In genomic region chr1:21175324-21175669, GRCh38 we compare ENCODE assay signal across 8 cellular contexts. TPM values are rescaled to one million over a fixed set of nuclear protein-coding genes. Genes with fewer than 3 reads are reported as not detected.
A peak's percentile ranks its signal among the peaks of the same experiment; 100 is the strongest.
DNase-seq lines count a peak whose midpoint lies in the region; ATAC-seq and TF ChIP-seq lines count a peak whose summit lies in the region.

No MANE protein-coding gene starts in this region.

- no peak overlapping the region for H2BK120ac ChIP-seq in neuronal stem cell (ENCODE audit: low read depth, low read length)

- H3K79me2 ChIP-seq in DND-41 (ENCODE audit: insufficient read depth, low read length) (peaks cover 57% of the 10 kb centered on the region), MM.1S (ENCODE audit: low read length) (peaks cover 29% of the 10 kb centered on the region)

- H3F3A ChIP-seq in MM.1S (ENCODE audit: insufficient read depth, low read length), result peaks cover 9% of the 10 kb centered on the region

- no peak overlapping the region for H3K14ac ChIP-seq in neuronal stem cell (ENCODE audit: low read length)

- no peaks in the 10 kb centered on the region for H3K9me3 ChIP-seq in DND-41 (ENCODE audit: insufficient read depth, low read length, severe bottlenecking)
- no peaks in the 10 kb centered on the region for H3K9me3 ChIP-seq in MM.1S (replicated peaks; ENCODE audit: insufficient read depth, low read length)
- H3K9me3 ChIP-seq in neuronal stem cell (replicated peaks in 1 of 2; ENCODE audit: control insufficient read depth in 2 of 2, insufficient read depth in 1 of 2, low read depth in 1 of 2, low read length in 2 of 2), result no peaks in the 10 kb centered on the region

- no CpG with 5 or more reads among the region's 6 CpGs for WGBS in neuronal stem cell (ENCODE audit: extremely low coverage in 2 of 2, insufficient read length in 2 of 2, insufficient replicate concordance in 1 of 2), 2 donors

- H3K4me3 ChIP-seq in DND-41 (ENCODE audit: low read depth in 1 of 2, low read length in 2 of 2), result peak overlapping the region; percentile 69 to 92; a peak in 3 of 4 replicates
- peak overlapping the region; percentile 92 for H3K4me3 ChIP-seq in MM.1S (ENCODE audit: low read length)
- peak overlapping the region; percentile 66 to 92 for H3K4me3 ChIP-seq in neuronal stem cell (ENCODE audit: low read length in 2 of 2)

- no peak overlapping the region for H2AFZ ChIP-seq in DND-41 (ENCODE audit: low read depth, low read length)
- no peak overlapping the region for H2AFZ ChIP-seq in MM.1S (ENCODE audit: low read length)
- H2AFZ ChIP-seq in neuronal stem cell (ENCODE audit: low read length), result peak overlapping the region; percentile 88

- ATAC-seq in DND-41 (ENCODE audit: insufficient read depth, low read depth) (peak; percentile 27), GM19452 (IDR thresholded peaks at IDR 0.05; ENCODE audit: unreplicated experiment) (no peak), HG03045 (IDR thresholded peaks at IDR 0.05; ENCODE audit: unreplicated experiment) (no peak), HG02759 (IDR thresholded peaks at IDR 0.05; ENCODE audit: unreplicated experiment) (no peak)

- no peaks in the 10 kb centered on the region for H3K79me1 ChIP-seq in neuronal stem cell (ENCODE audit: low read depth, low read length)

- no peak overlapping the region for H4K91ac ChIP-seq in neuronal stem cell (ENCODE audit: low read depth, low read length, poor library complexity)

- H3K9me2 ChIP-seq in MM.1S (replicated peaks; ENCODE audit: insufficient read depth, low read length), result no peaks in the 10 kb centered on the region

- H3K4ac ChIP-seq in neuronal stem cell (ENCODE audit: low read length), result no peak overlapping the region

- H2BK15ac ChIP-seq in neuronal stem cell (ENCODE audit: low read length), result no peak overlapping the region

- no peak for TF ChIP-seq CTCF in DND-41 (IDR thresholded peaks at IDR 0.05; ENCODE audit: borderline replicate concordance, extremely low read depth, low read length, poor library complexity, severe bottlenecking)
- no peak for TF ChIP-seq CTCF in MM.1S (IDR thresholded peaks at IDR 0.05; ENCODE audit: low read length)

- H3K9ac ChIP-seq in DND-41 (ENCODE audit: low read depth, low read length) (peak overlapping the region; percentile 91), MM.1S (ENCODE audit: low read length) (peak overlapping the region; percentile 71; the same call in 1 of the 2 replicates), neuronal stem cell (ENCODE audit: low read depth, low read length, poor library complexity) (no peak overlapping the region)

- H3K4me1 ChIP-seq in DND-41 (ENCODE audit: insufficient read depth, low read length) (peaks cover 31% of the 10 kb centered on the region), MM.1S (ENCODE audit: low read length) (peaks cover 6% of the 10 kb centered on the region; the same call in 1 of the 2 replicates), neuronal stem cell (ENCODE audit: control insufficient read depth in 2 of 2, insufficient read depth in 1 of 2, low read depth in 1 of 2, low read length in 2 of 2) (peaks cover 6 to 8% of the 10 kb centered on the region in 2 donors)

- DNase-seq in DND-41 (peak; percentile 65), MM.1S (peak; percentile 30), foreskin melanocyte (peak; percentile 32), neuronal stem cell (ENCODE audit: low spot score) (no peak)
- peak; percentile 26 for DNase-seq in activated CD8-positive, alpha-beta memory T cell treated with anti-CD3 and anti-CD28 coated beads, Interleukin-2, amount 50 U/mL, for 4 hours

- H3K27me3 ChIP-seq in DND-41 (ENCODE audit: insufficient read depth, low read length, poor library complexity) (no peaks in the 10 kb centered on the region), MM.1S (replicated peaks; ENCODE audit: insufficient read depth, low read length) (peaks cover 20% of the 10 kb centered on the region; the same call in 1 of the 2 replicates), neuronal stem cell (ENCODE audit: control insufficient read depth in 3 of 3, insufficient read depth in 3 of 3, low read depth in 1 of 3, low read length in 3 of 3) (no peaks in the 10 kb centered on the region)

- peak overlapping the region; percentile 79 for H3K4me2 ChIP-seq in DND-41 (ENCODE audit: insufficient read depth, low read length)
- peak overlapping the region; percentile 96 for H3K4me2 ChIP-seq in MM.1S (ENCODE audit: low read depth, low read length)
- peak overlapping the region; percentile 63 for H3K4me2 ChIP-seq in neuronal stem cell (ENCODE audit: insufficient read depth, low read length, poor library complexity, severe bottlenecking)

- H3K36me3 ChIP-seq in DND-41 (ENCODE audit: insufficient read depth, low read length), result peaks cover 9% of the 10 kb centered on the region
- H3K36me3 ChIP-seq in MM.1S (replicated peaks; ENCODE audit: insufficient read depth, low read length), result no peaks in the 10 kb centered on the region
- peaks cover 1 to 36% of the 10 kb centered on the region in 2 donors for H3K36me3 ChIP-seq in neuronal stem cell (replicated peaks in 1 of 2; ENCODE audit: control insufficient read depth in 2 of 2, insufficient read depth in 2 of 2, low read length in 2 of 2)

- no peak overlapping the region for H3K18ac ChIP-seq in neuronal stem cell (ENCODE audit: low read length)

- H4K8ac ChIP-seq in neuronal stem cell (ENCODE audit: low read depth, low read length), result no peak overlapping the region

- H4K20me1 ChIP-seq in DND-41 (ENCODE audit: insufficient read depth, low read length) (peaks cover 25% of the 10 kb centered on the region), MM.1S (ENCODE audit: insufficient read depth, low read length) (no peaks in the 10 kb centered on the region; the same call in 1 of the 2 replicates)

- H3K27ac ChIP-seq in DND-41 (ENCODE audit: low read length) (peak overlapping the region; percentile 65), MM.1S (ENCODE audit: low read length) (no peak overlapping the region), neuronal stem cell (replicated peaks; ENCODE audit: low read length) (no peak overlapping the region)

- no peak overlapping the region for H2BK5ac ChIP-seq in neuronal stem cell (ENCODE audit: low read length)

- no peak overlapping the region for H2BK12ac ChIP-seq in neuronal stem cell (ENCODE audit: low read length)

- no peak overlapping the region for H3K23ac ChIP-seq in neuronal stem cell (ENCODE audit: low read depth, low read length, poor library complexity)

- H2AK5ac ChIP-seq in neuronal stem cell (ENCODE audit: low read depth, low read length), result no peak overlapping the region

RNA-seq across cellular contexts. Expression of gene EIF4G3, which starts 1.4 kb away (rescaled TPM):
- 62.4 TPM for polyA plus RNA-seq in neuronal stem cell (2013, experiment 1 of 2)
- polyA plus RNA-seq in neuronal stem cell (2013, experiment 2 of 2), result 62.6 TPM
